ENCODE assay signal across 21 cellular contexts in genomic region chr6:90462102-90462501, GRCh38.
"Had no signal": no experiment of that assay in that cellular context is flagged by ENCODE, and none has a peak within 500 bp of the region (broad histone marks: within the 10 kb centered on the region; RNA-seq: fewer than 3 reads in every experiment).

No MANE protein-coding gene starts in this region.

- H3K36me3 ChIP-seq: breast epithelium, right lobe of liver, stomach, suprapubic skin, tibial nerve had no signal

- H3K27ac Mint-ChIP-seq: stimulated activated effector memory CD8-positive, alpha-beta T cell treated with anti-CD3 and anti-CD28 coated beads, Interleukin-12 subunit alpha, Interleukin-12 subunit beta, amount 100 ng/mL, for 72 hours; T-helper 1 cell treated with Interleukin-12 subunit alpha and Interleukin-12 subunit beta and Interleukin-4 antibody, amounts not matched to agents 30 μg/mL and 1 μg/mL, for 36 hours had no signal

- H3K4me1 ChIP-seq: breast epithelium, right lobe of liver, stomach, tibial nerve had no signal

- H3K9me3 ChIP-seq: breast epithelium, right lobe of liver, stomach, suprapubic skin, tibial nerve had no signal

- H3K27me3 Mint-ChIP-seq: central memory CD8-positive, alpha-beta T cell; naive thymus-derived CD4-positive, alpha-beta T cell had no signal

- H3K4me3 ChIP-seq: breast epithelium, lung, right lobe of liver, skin epidermis, stomach, suprapubic skin, tibial nerve had no signal

- ATAC-seq: activated CD4-positive, CD25-positive, alpha-beta regulatory T cell treated with anti-CD3 and anti-CD28 coated beads, Interleukin-2, amount 50 U/mL, for 24 hours; foreskin keratinocyte; left lobe of liver; naive thymus-derived CD4-positive, alpha-beta T cell; right lobe of liver; stimulated activated effector memory CD8-positive, alpha-beta T cell treated with anti-CD3 and anti-CD28 coated beads, Interleukin-12 subunit alpha, Interleukin-12 subunit beta, amount 100 ng/mL, for 72 hours had no signal

- H3K9me3 Mint-ChIP-seq: central memory CD8-positive, alpha-beta T cell; stimulated activated effector memory CD8-positive, alpha-beta T cell treated with anti-CD3 and anti-CD28 coated beads, Interleukin-12 subunit alpha, Interleukin-12 subunit beta, amount 100 ng/mL, for 72 hours; T-helper 1 cell treated with Interleukin-12 subunit alpha and Interleukin-12 subunit beta and Interleukin-4 antibody, amounts not matched to agents 30 μg/mL and 1 μg/mL, for 36 hours had no signal

- DNase-seq: activated naive CD4-positive, alpha-beta T cell treated with anti-CD3 and anti-CD28 coated beads, Interleukin-2, amount 50 U/mL, for 16 hours; effector memory CD4-positive, alpha-beta T cell; foreskin keratinocyte; kidney; naive thymus-derived CD4-positive, alpha-beta T cell; occipital lobe; posterior cingulate gyrus; right lobe of liver; stimulated activated CD4-positive, alpha-beta T cell treated with anti-CD3 and anti-CD28 coated beads, Interleukin-2, amount 100 ng/mL, for 24 hours; stomach had no signal

- H3K4me3 Mint-ChIP-seq: central memory CD8-positive, alpha-beta T cell; neural crest cell; stimulated activated effector memory CD8-positive, alpha-beta T cell treated with anti-CD3 and anti-CD28 coated beads, Interleukin-12 subunit alpha, Interleukin-12 subunit beta, amount 100 ng/mL, for 72 hours; T-helper 1 cell treated with Interleukin-12 subunit alpha and Interleukin-12 subunit beta and Interleukin-4 antibody, amounts not matched to agents 30 μg/mL and 1 μg/mL, for 36 hours had no signal
